16 cellular contexts compared by ENCODE assay signal in genomic region chr2:215427585-215427984, GRCh38.
"Had no signal": no experiment of that assay in that cellular context is flagged by ENCODE, and none has a peak within 500 bp of the region (broad histone marks: within the 10 kb centered on the region; RNA-seq: fewer than 3 reads in every experiment).

No MANE protein-coding gene starts in this region.

- H3K36me3 ChIP-seq: colonic mucosa, pancreas, spleen had no signal

- H3K4me1 Mint-ChIP-seq: neural crest cell; stimulated activated naive B cell treated with anti-CD40 and anti-IgM and Interleukin-4, amounts not matched to agents 10 μg/mL and 1 μg/mL and 100 μg/mL, for 72 hours had no signal

- H3K4me1 ChIP-seq: colonic mucosa, pancreas, spleen had no signal

- H3K4me3 Mint-ChIP-seq: activated naive CD8-positive, alpha-beta T cell; memory B cell; neural crest cell; stimulated activated naive B cell treated with anti-CD40 and anti-IgM and Interleukin-4, amounts not matched to agents 10 μg/mL and 1 μg/mL and 100 μg/mL, for 72 hours had no signal

- H3K9me3 Mint-ChIP-seq: memory B cell; neural crest cell; stimulated activated naive B cell treated with anti-CD40 and anti-IgM and Interleukin-4, amounts not matched to agents 10 μg/mL and 1 μg/mL and 100 μg/mL, for 72 hours had no signal

- H3K27ac Mint-ChIP-seq: activated naive CD8-positive, alpha-beta T cell; memory B cell; stimulated activated naive B cell treated with anti-CD40 and anti-IgM and Interleukin-4, amounts not matched to agents 10 μg/mL and 1 μg/mL and 100 μg/mL, for 72 hours had no signal

- FAIRE-seq: bronchial epithelial cell, pancreas had no signal

- H3K36me3 Mint-ChIP-seq: memory B cell had no signal

- H3K27me3 ChIP-seq: colonic mucosa, pancreas had no signal

- DNase-seq: activated CD4-positive, alpha-beta T cell treated with anti-CD3 and anti-CD28 coated beads, Interleukin-2, amount 50 U/mL, for 4 hours; activated CD4-positive, CD25-positive, alpha-beta regulatory T cell treated with anti-CD3 and anti-CD28 coated beads, Interleukin-2, amount 50 U/mL, for 72 hours; activated gamma-delta T cell; activated T-cell treated with anti-CD3 and anti-CD28 coated beads, Interleukin-2, amount 50 U/mL, for 48 hours; colonic mucosa; pancreas; retina; SIG-M5; spleen; stimulated activated CD4-positive, alpha-beta T cell treated with anti-CD3 and anti-CD28 coated beads, Interleukin-2, amount 100 ng/mL, for 24 hours; stimulated activated naive B cell treated with anti-CD40 and anti-IgM and Interleukin-4, amounts not matched to agents 10 μg/mL and 1 μg/mL and 100 μg/mL, for 72 hours; trophoblast cell had no signal

- H3K9me3 ChIP-seq: colonic mucosa, pancreas, spleen had no signal

- H3K27ac ChIP-seq: colonic mucosa, pancreas, spleen had no signal

- H3K4me3 ChIP-seq: colonic mucosa, pancreas, spleen had no signal
